ENCODE assay signal across 8 cellular contexts in the genomic region with DNA sequence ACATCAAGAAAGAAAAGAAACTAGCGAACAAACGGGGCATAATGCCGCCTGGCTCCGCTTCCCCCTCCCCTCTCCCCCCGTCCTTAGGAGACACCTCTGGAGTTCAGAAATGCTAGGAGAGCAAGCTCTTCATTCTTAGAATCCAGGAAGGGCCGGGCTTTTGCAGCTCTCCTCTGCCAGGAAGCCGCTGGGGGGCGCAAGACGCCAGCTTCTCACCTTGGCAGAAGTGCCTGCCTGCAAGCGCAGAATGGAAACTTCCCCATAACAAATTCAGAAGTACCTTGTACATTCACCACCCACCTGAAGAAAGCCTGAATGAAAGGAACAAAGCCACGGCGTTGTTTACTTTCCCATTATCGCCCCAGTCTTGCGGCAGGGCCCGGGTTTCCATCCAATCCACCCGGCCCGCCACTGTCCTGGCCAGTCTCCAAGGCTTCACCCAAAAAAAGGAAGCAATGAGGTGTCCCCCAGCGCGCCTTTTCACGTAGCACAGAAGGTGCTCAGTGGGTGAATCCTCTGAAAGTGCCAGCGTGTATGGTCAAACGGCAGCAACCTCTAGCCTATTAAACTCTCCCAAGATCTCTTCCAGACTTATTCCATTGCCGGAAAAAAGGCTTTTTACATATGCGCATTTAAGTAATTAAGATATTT. TPM values are rescaled to one million over a fixed set of nuclear protein-coding genes. Genes with fewer than 3 reads are reported as not detected.
DNase-seq lines count a peak whose midpoint lies in the region; ATAC-seq and TF ChIP-seq lines count a peak whose summit lies in the region.

No MANE protein-coding gene starts in this region.

- H3K9ac ChIP-seq in endocrine pancreas (ENCODE audit: control insufficient read depth, insufficient read depth, low read length) (peak overlapping the region; percentile 1), mesendoderm (ENCODE audit: low read length) (peak overlapping the region; percentile 37)

- H3K4me1 ChIP-seq in DOHH2 (ENCODE audit: control insufficient read depth, low read length) (peaks cover 2% of the 10 kb centered on the region; the same call in 1 of the 2 replicates), endocrine pancreas (ENCODE audit: control insufficient read depth, insufficient read depth, low read length) (peaks cover 6% of the 10 kb centered on the region), mesendoderm (ENCODE audit: control insufficient read depth, low read depth, low read length) (peaks cover 2% of the 10 kb centered on the region)

- H2BK120ac ChIP-seq in mesendoderm (ENCODE audit: low read depth, low read length), result no peak overlapping the region

- H2BK5ac ChIP-seq in mesendoderm (ENCODE audit: low read length), result no peak overlapping the region

- H3K36me3 ChIP-seq in DOHH2 (ENCODE audit: control insufficient read depth, low read length) (no peaks in the 10 kb centered on the region), endocrine pancreas (ENCODE audit: control insufficient read depth, insufficient read depth, low read length) (no peaks in the 10 kb centered on the region), mesendoderm (ENCODE audit: control insufficient read depth, insufficient read depth, low read length) (no peaks in the 10 kb centered on the region)

- H2AK5ac ChIP-seq in mesendoderm (ENCODE audit: low read length), result no peak overlapping the region

- peaks cover 14% of the 10 kb centered on the region for H3K36me3 Mint-ChIP-seq in activated CD8-positive, alpha-beta memory T cell treated with anti-CD3 and anti-CD28 coated beads, Interleukin-2, amount 10 ng/mL, durations not matched to agents 7 days and 5 days

- DNase-seq in HUDEP-2 (lab: John Stamatoyannopoulos, UW; ENCODE audit: unreplicated experiment in 76 of 76), result peak in 71 of 76 experiments; percentile 7 to 82 (median 61)
- peak; percentile 49 to 56 for DNase-seq in NOMO-1 (lab: John Stamatoyannopoulos, UW; ENCODE audit: unreplicated experiment in 2 of 2)
- peak; percentile 92 for DNase-seq in activated CD8-positive, alpha-beta memory T cell treated with anti-CD3 and anti-CD28 coated beads, Interleukin-2, amount 10 ng/mL, durations not matched to agents 7 days and 5 days
- peak; percentile 94 for DNase-seq in mesendoderm
- DNase-seq in stimulated activated CD4-positive, alpha-beta T cell treated with anti-CD3 and anti-CD28 coated beads, TNF-alpha, amount 100 ng/mL, for 4 hours (ENCODE audit: low read depth in 3 of 3), result peak; percentile 78 to 85 (median 84)

- no peak overlapping the region for H4K5ac ChIP-seq in mesendoderm (ENCODE audit: low read length)

- no peak overlapping the region for H4K8ac ChIP-seq in mesendoderm (ENCODE audit: low read depth, low read length)

- H3K27ac ChIP-seq in DOHH2 (ENCODE audit: low read depth, low read length) (no peak overlapping the region), mesendoderm (ENCODE audit: low read depth, low read length) (no peak overlapping the region)

- H3K4me1 Mint-ChIP-seq in activated CD8-positive, alpha-beta memory T cell treated with anti-CD3 and anti-CD28 coated beads, Interleukin-2, amount 10 ng/mL, durations not matched to agents 7 days and 5 days, result peaks cover 32% of the 10 kb centered on the region

- H3K56ac ChIP-seq in mesendoderm (ENCODE audit: low read length), result peak overlapping the region; percentile 71

- CTCF ChIA-PET in activated CD8-positive, alpha-beta memory T cell treated with anti-CD3 and anti-CD28 coated beads, Interleukin-2, amount 10 ng/mL, durations not matched to agents 7 days and 5 days (lab: Charles Lee), result interaction anchor here (0.6 to 8.9 kb wide), 93 partner anchors 8 to 1266 kb away, joined by 3 to 168 read pairs (median 4); no protein-coding TSS in a partner anchor

- peak overlapping the region; percentile 75 for H3K27ac Mint-ChIP-seq in activated CD8-positive, alpha-beta memory T cell treated with anti-CD3 and anti-CD28 coated beads, Interleukin-2, amount 10 ng/mL, durations not matched to agents 7 days and 5 days

- WGBS in mesendoderm (ENCODE audit: extremely low coverage, insufficient coverage, low lambda C conversion rate), result no CpG with 5 or more reads among the region's 24 CpGs

- H3K4me2 ChIP-seq in DOHH2 (ENCODE audit: low read length) (no peak overlapping the region), mesendoderm (ENCODE audit: low read length) (peak overlapping the region; percentile 52)

- no peaks in the 10 kb centered on the region for H3F3A ChIP-seq in DOHH2 (ENCODE audit: control insufficient read depth, insufficient read depth)

- no peaks in the 10 kb centered on the region for H4K20me1 ChIP-seq in DOHH2 (ENCODE audit: control insufficient read depth, insufficient read depth, low read depth, low read length)

- H3K4me3 ChIP-seq in DOHH2 (ENCODE audit: low read length) (no peak overlapping the region), endocrine pancreas (ENCODE audit: control insufficient read depth, insufficient read depth, low read length) (peak overlapping the region; percentile 53), mesendoderm (ENCODE audit: low read length) (no peak overlapping the region)

- H3K4ac ChIP-seq in mesendoderm (ENCODE audit: low read depth, low read length), result no peak overlapping the region

- H2BK15ac ChIP-seq in mesendoderm (replicated peaks; ENCODE audit: low read depth), result no peak overlapping the region

- H3K9me3 ChIP-seq in DOHH2 (ENCODE audit: control insufficient read depth, insufficient read depth, low read length) (no peaks in the 10 kb centered on the region), endocrine pancreas (ENCODE audit: control insufficient read depth, low read length) (no peaks in the 10 kb centered on the region)

- H3K4me3 Mint-ChIP-seq in activated CD8-positive, alpha-beta memory T cell treated with anti-CD3 and anti-CD28 coated beads, Interleukin-2, amount 10 ng/mL, durations not matched to agents 7 days and 5 days, result peak overlapping the region; percentile 75

- no peaks in the 10 kb centered on the region for H3K9me2 ChIP-seq in DOHH2 (replicated peaks; ENCODE audit: control insufficient read depth, low read length)

- H3K27me3 ChIP-seq in DOHH2 (ENCODE audit: control insufficient read depth, low read length), result peaks cover 56% of the 10 kb centered on the region
- no peaks in the 10 kb centered on the region for H3K27me3 ChIP-seq in endocrine pancreas (ENCODE audit: control insufficient read depth, insufficient read depth, low read length)
- H3K27me3 ChIP-seq in mesendoderm (ENCODE audit: insufficient read depth, low read length, poor library complexity), result no peaks in the 10 kb centered on the region

- no peak overlapping the region for H3K18ac ChIP-seq in mesendoderm (ENCODE audit: low read length)

- TF ChIP-seq CTCF in DOHH2 (IDR thresholded peaks at IDR 0.05; ENCODE audit: low read depth, low read length, poor library complexity, severe bottlenecking), result peak; percentile 89

- no peak overlapping the region for H3K23ac ChIP-seq in mesendoderm (ENCODE audit: low read length)

- peaks cover 2% of the 10 kb centered on the region for H3K79me1 ChIP-seq in mesendoderm (ENCODE audit: low read length)

- H3K27me3 Mint-ChIP-seq in activated CD8-positive, alpha-beta memory T cell treated with anti-CD3 and anti-CD28 coated beads, Interleukin-2, amount 10 ng/mL, durations not matched to agents 7 days and 5 days, result peaks cover 55% of the 10 kb centered on the region

- no peaks in the 10 kb centered on the region for H3K79me2 ChIP-seq in DOHH2 (ENCODE audit: control insufficient read depth, low read length)
- no peaks in the 10 kb centered on the region for H3K79me2 ChIP-seq in mesendoderm (ENCODE audit: control insufficient read depth, insufficient read depth, low read length)

- H3K9me3 Mint-ChIP-seq in activated CD8-positive, alpha-beta memory T cell treated with anti-CD3 and anti-CD28 coated beads, Interleukin-2, amount 10 ng/mL, durations not matched to agents 7 days and 5 days (ENCODE audit: low read depth), result no peaks in the 10 kb centered on the region

- ATAC-seq in activated CD8-positive, alpha-beta memory T cell treated with anti-CD3 and anti-CD28 coated beads, Interleukin-2, amount 10 ng/mL, durations not matched to agents 7 days and 5 days, result peak; percentile 24
- no peak for ATAC-seq in HG03045 (IDR thresholded peaks at IDR 0.05; ENCODE audit: unreplicated experiment)

RNA-seq across cellular contexts. Expression of a gene that starts 1.7 kb away (rescaled TPM):
- 10 to 100 TPM; 12.9 to 38.5 TPM for total RNA-seq in activated CD8-positive, alpha-beta memory T cell treated with anti-CD3 and anti-CD28 coated beads, Interleukin-2, amount 10 ng/mL, durations not matched to agents 7 days and 5 days
- polyA plus RNA-seq in mesendoderm (2013, experiment 1 of 2), result 2.0 TPM
- polyA plus RNA-seq in mesendoderm (2013, experiment 2 of 2), result 2.2 TPM
